Comparison of ENCODE assay signal across 1 cellular context in the genomic region with DNA sequence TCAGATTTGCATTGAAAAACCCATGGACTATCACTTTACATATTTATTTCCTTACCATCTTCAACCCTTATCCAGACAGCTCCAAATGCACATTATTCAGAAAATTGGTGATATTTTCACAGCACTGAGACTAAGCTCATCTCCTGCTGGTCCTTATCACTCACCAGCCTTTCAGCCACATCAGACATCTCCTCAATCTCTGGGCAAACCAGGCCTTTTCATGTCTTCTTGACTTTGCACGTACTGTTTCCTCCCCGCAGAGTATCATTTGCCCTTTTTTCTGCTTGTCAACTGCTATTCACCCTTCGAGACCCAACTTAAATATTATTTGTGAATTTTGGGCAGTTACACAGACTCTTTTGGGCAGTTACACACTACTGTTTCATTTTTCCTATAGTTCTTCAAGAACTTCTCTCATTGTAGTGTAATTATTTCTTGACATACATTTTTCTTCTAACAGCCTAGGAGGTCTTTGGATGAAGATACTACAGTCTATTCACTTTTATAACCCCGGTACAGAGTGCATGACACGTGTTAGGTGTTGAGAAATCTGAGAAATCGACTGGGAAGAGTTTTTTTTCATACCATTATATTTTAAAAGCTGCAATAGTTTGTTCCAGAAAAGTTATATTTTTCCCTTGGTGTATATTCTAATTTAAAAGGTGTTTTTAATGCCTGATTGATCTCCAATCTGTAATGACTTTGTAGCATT.
TF ChIP-seq lines count a peak whose summit lies in the region.

No MANE protein-coding gene starts in this region.

TF ChIP-seq in H1, 55 proteins besides CTCF, POLR2A, EP300 and RAD21:
- TF ChIP-seq GABPA (IDR thresholded peaks at IDR 0.05; ENCODE audit: borderline replicate concordance, insufficient read depth, low read length) = no peak
- TF ChIP-seq, protein P1, sequence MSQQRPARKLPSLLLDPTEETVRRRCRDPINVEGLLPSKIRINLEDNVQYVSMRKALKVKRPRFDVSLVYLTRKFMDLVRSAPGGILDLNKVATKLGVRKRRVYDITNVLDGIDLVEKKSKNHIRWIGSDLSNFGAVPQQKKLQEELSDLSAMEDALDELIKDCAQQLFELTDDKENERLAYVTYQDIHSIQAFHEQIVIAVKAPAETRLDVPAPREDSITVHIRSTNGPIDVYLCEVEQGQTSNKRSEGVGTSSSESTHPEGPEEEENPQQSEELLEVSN (IDR thresholded peaks at IDR 0.05) = no peak
- TF ChIP-seq SP1 (IDR thresholded peaks at IDR 0.05; ENCODE audit: low read depth, low read length) = no peak
- TF ChIP-seq POU5F1 (IDR thresholded peaks at IDR 0.05; ENCODE audit: low read depth, low read length) = no peak
- TF ChIP-seq BACH1 (IDR thresholded peaks at IDR 0.05; ENCODE audit: low read length) = no peak
